8 cellular contexts compared by ENCODE assay signal in genomic region chr4:2962099-2962455, GRCh38. TPM values are rescaled to one million over a fixed set of nuclear protein-coding genes. Genes with fewer than 3 reads are reported as not detected.
DNase-seq lines count a peak whose midpoint lies in the region; ATAC-seq and TF ChIP-seq lines count a peak whose summit lies in the region.

No MANE protein-coding gene starts in this region.

- H3K9me3 ChIP-seq in BLaER1, result no peaks in the 10 kb centered on the region
- no peaks in the 10 kb centered on the region for H3K9me3 ChIP-seq in HEK293 (ENCODE audit: control insufficient read depth, insufficient read depth, low read depth, low read length)
- H3K9me3 ChIP-seq in iPS DF 6.9 (ENCODE audit: control insufficient read depth, insufficient read depth, low read length), result no peaks in the 10 kb centered on the region
- no peaks in the 10 kb centered on the region for H3K9me3 ChIP-seq in aorta (ENCODE audit: control insufficient read depth, low read length)

- H3K36me3 Mint-ChIP-seq in activated CD8-positive, alpha-beta T cell treated with anti-CD3 and anti-CD28 coated beads for 36 hours (ENCODE audit: low read depth), result peaks cover 32% of the 10 kb centered on the region

- POLR2A ChIA-PET in HEK293 (lab: Yijun Ruan, JAX), result interaction anchor here (0.8 to 1.7 kb wide), 2 partner anchors 9 to 75 kb away, joined by 4 to 5 read pairs; no protein-coding TSS in a partner anchor
- POLR2A ChIA-PET in activated CD8-positive, alpha-beta T cell treated with anti-CD3 and anti-CD28 coated beads for 36 hours (lab: Charles Lee), result interaction anchor here (0.6 to 2.2 kb wide), 14 partner anchors 8 to 494 kb away, joined by 3 to 30 read pairs (median 4); partner anchors contain the start of genes HTT and RNF4

- no peak for TF ChIP-seq CTCF in HEK293 (tag by site-specific recombination; IDR thresholded peaks at IDR 0.05)
- TF ChIP-seq CTCF in activated CD8-positive, alpha-beta T cell treated with anti-CD3 and anti-CD28 coated beads for 36 hours (IDR thresholded peaks at IDR 0.05), result peak; percentile 16

- intact Hi-C loops in activated CD8-positive, alpha-beta T cell treated with anti-CD3 and anti-CD28 coated beads for 36 hours (cut with micrococcal nuclease), result loop anchor here (2.0 kb wide), 1 partner anchor 25 kb away; no protein-coding TSS in a partner anchor
- intact Hi-C loops in aorta (cut with DNase I), result loop anchor here in 1 of 2 donors (5.0 to 10.0 kb wide), 2 partner anchors 73 to 200 kb away; no protein-coding TSS in a partner anchor

- H3K4me1 Mint-ChIP-seq in activated CD8-positive, alpha-beta T cell treated with anti-CD3 and anti-CD28 coated beads for 36 hours (ENCODE audit: low read depth), result peaks cover 43% of the 10 kb centered on the region

- H3K27ac Mint-ChIP-seq in activated CD8-positive, alpha-beta T cell treated with anti-CD3 and anti-CD28 coated beads for 36 hours, result peak overlapping the region; percentile 94

- no peaks in the 10 kb centered on the region for H3K27me3 Mint-ChIP-seq in activated CD8-positive, alpha-beta T cell treated with anti-CD3 and anti-CD28 coated beads for 36 hours

- peak overlapping the region; percentile 92 for H3K4me2 ChIP-seq in BLaER1

- peak; percentile 87 for DNase-seq in activated CD8-positive, alpha-beta T cell treated with anti-CD3 and anti-CD28 coated beads for 36 hours
- no peak for DNase-seq in iPS DF 6.9 (ENCODE audit: low read depth, low spot score)
- DNase-seq in stimulated activated CD4-positive, alpha-beta T cell treated with anti-CD3 and anti-CD28 coated beads, Interleukin-4, amount 100 ng/mL, for 24 hours, result peak; percentile 73
- DNase-seq in aorta, result no peak
- DNase-seq in UCSD-AML1 (lab: John Stamatoyannopoulos, UW; ENCODE audit: unreplicated experiment), result no peak
- no peak for DNase-seq in medulla oblongata (ENCODE audit: extremely low spot score)

- peaks cover 27% of the 10 kb centered on the region for H3K4me1 ChIP-seq in BLaER1
- no peaks in the 10 kb centered on the region for H3K4me1 ChIP-seq in HEK293 (ENCODE audit: control insufficient read depth, insufficient read depth, low read length)
- peaks cover 3% of the 10 kb centered on the region; the same call in 1 of the 2 replicates for H3K4me1 ChIP-seq in iPS DF 6.9 (ENCODE audit: control insufficient read depth, insufficient read depth, low read length)
- H3K4me1 ChIP-seq in aorta (ENCODE audit: control insufficient read depth in 1 of 2, insufficient read depth in 2 of 2, low read length in 2 of 2), result no peaks in the 10 kb centered on the region

- peaks cover 32% of the 10 kb centered on the region for H3K36me3 ChIP-seq in BLaER1
- peaks cover 0 to 39% of the 10 kb centered on the region in 2 experiments; a peak in 1 of 3 replicates for H3K36me3 ChIP-seq in HEK293 (ENCODE audit: control insufficient read depth in 2 of 2, insufficient read depth in 1 of 2, low read length in 2 of 2)
- peaks cover 8% of the 10 kb centered on the region; the same call in 1 of the 2 replicates for H3K36me3 ChIP-seq in iPS DF 6.9 (ENCODE audit: control insufficient read depth, insufficient read depth, low read length)
- peaks cover 0 to 3% of the 10 kb centered on the region in 2 donors for H3K36me3 ChIP-seq in aorta (ENCODE audit: control insufficient read depth in 1 of 2, insufficient read depth in 2 of 2, low read length in 1 of 2)

- peak overlapping the region; percentile 82 for H3K4me3 ChIP-seq in BLaER1
- H3K4me3 ChIP-seq in HEK293 (ENCODE audit: low read depth, low read length), result peak overlapping the region; percentile 55
- H3K4me3 ChIP-seq in iPS DF 6.9 (ENCODE audit: low read length), result peak overlapping the region; percentile 65; the same call in 1 of the 2 replicates
- peak overlapping the region in 1 of 2 donors; percentile 40 for H3K4me3 ChIP-seq in aorta (ENCODE audit: low read length in 2 of 2)

- peak; percentile 49 for ATAC-seq in activated CD8-positive, alpha-beta T cell treated with anti-CD3 and anti-CD28 coated beads for 36 hours
- ATAC-seq in aorta (ENCODE audit: low FRiP score), result no peak

- H3K9ac ChIP-seq in BLaER1, result peak overlapping the region; percentile 96

- H3K27ac ChIP-seq in BLaER1 (peak overlapping the region; percentile 94), HEK293 (ENCODE audit: extremely low read depth, low read depth, low read length) (peak overlapping the region; percentile 18; the same call in 1 of the 2 replicates), iPS DF 6.9 (ENCODE audit: low read length) (no peak overlapping the region), aorta (ENCODE audit: low read depth in 1 of 2, low read length in 2 of 2) (no peak overlapping the region)

- CTCF ChIA-PET in HEK293 (lab: Yijun Ruan, JAX), result no interaction called here
- CTCF ChIA-PET in activated CD8-positive, alpha-beta T cell treated with anti-CD3 and anti-CD28 coated beads for 36 hours (lab: Charles Lee), result interaction anchor here (0.6 to 1.9 kb wide), 5 partner anchors 13 to 198 kb away, joined by 3 to 6 read pairs (median 4); no protein-coding TSS in a partner anchor

- no peaks in the 10 kb centered on the region for H3K9me3 Mint-ChIP-seq in activated CD8-positive, alpha-beta T cell treated with anti-CD3 and anti-CD28 coated beads for 36 hours

- H3K4me3 Mint-ChIP-seq in activated CD8-positive, alpha-beta T cell treated with anti-CD3 and anti-CD28 coated beads for 36 hours, result peak overlapping the region; percentile 83

- WGBS in iPS DF 6.9 (ENCODE audit: insufficient coverage, insufficient read length), result no CpG with 5 or more reads among the region's 7 CpGs
- 21 to 27% methylated on average over 7 of the region's 7 CpGs for WGBS in aorta, 2 donors

- H3K27me3 ChIP-seq in BLaER1, result no peaks in the 10 kb centered on the region
- H3K27me3 ChIP-seq in iPS DF 6.9 (ENCODE audit: control insufficient read depth, insufficient read depth, low read length), result no peaks in the 10 kb centered on the region
- H3K27me3 ChIP-seq in aorta (ENCODE audit: control insufficient read depth in 1 of 2, insufficient read depth in 2 of 2, low read length in 1 of 2), result no peaks in the 10 kb centered on the region

- H4K20me1 ChIP-seq in BLaER1, result peaks cover 52% of the 10 kb centered on the region

TF ChIP-seq in HEK293, 187 proteins besides CTCF, POLR2A, EP300 and RAD21:
- TF ChIP-seq, protein P1, sequence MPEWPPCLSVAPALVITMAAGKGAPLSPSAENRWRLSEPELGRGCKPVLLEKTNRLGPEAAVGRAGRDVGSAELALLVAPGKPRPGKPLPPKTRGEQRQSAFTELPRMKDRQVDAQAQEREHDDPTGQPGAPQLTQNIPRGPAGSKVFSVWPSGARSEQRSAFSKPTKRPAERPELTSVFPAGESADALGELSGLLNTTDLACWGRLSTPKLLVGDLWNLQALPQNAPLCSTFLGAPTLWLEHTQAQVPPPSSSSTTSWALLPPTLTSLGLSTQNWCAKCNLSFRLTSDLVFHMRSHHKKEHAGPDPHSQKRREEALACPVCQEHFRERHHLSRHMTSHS (tag by site-specific recombination; IDR thresholded peaks at IDR 0.05), result no peak
- no peak for TF ChIP-seq ZNF175 (tag by site-specific recombination; IDR thresholded peaks at IDR 0.05)
- TF ChIP-seq TCF7L2 (IDR thresholded peaks at IDR 0.05; ENCODE audit: borderline replicate concordance, low read depth, low read length), result no peak
- no peak for TF ChIP-seq ZSCAN30 (tag by site-specific recombination; IDR thresholded peaks at IDR 0.05)
- TF ChIP-seq ZNF830 (tag by site-specific recombination; IDR thresholded peaks at IDR 0.05; ENCODE audit: low read depth), result no peak
- TF ChIP-seq HOXD13 (CRISPR knock-in tag; IDR thresholded peaks at IDR 0.05; ENCODE audit: borderline replicate concordance), result no peak
- TF ChIP-seq ZNF324 (tag by site-specific recombination; IDR thresholded peaks at IDR 0.05), result no peak
- TF ChIP-seq ZNF48 (tag by site-specific recombination; IDR thresholded peaks at IDR 0.05), result no peak

RNA-seq across cellular contexts. Expression of gene NOP14, which starts 1.1 kb away (rescaled TPM):
- 10 to 100 TPM; 76.8 to 77.3 TPM for total RNA-seq in activated CD8-positive, alpha-beta T cell treated with anti-CD3 and anti-CD28 coated beads for 36 hours
- 10 to 100 TPM; 15.0 to 15.5 TPM for total RNA-seq in aorta
- 1 to 10 TPM; 8.0 to 8.5 TPM for polyA plus RNA-seq in aorta

RNA-seq across cellular contexts. Expression of gene GRK4, which starts 1.3 kb away (rescaled TPM):
- total RNA-seq in activated CD8-positive, alpha-beta T cell treated with anti-CD3 and anti-CD28 coated beads for 36 hours, result 1 to 10 TPM; 2.8 to 3.0 TPM
- 10 to 100 TPM in 1 of 2 donors, 1 to 10 TPM in 1; 3.6 to 10.3 TPM for total RNA-seq in aorta
- polyA plus RNA-seq in aorta, result 10 to 100 TPM in 1 of 2 donors, 1 to 10 TPM in 1; 4.1 to 10.8 TPM

Comparison
In these comparisons a context has a peak if more than half of its experiments do, and no peak if none do; other contexts are left out.
1. H3K27ac ChIP-seq: peak in BLaER1 (single experiment) and HEK293 (single experiment); none in iPS DF 6.9 (single experiment) and aorta (0 of 2).
2. DNase-seq: peak in activated CD8-positive, alpha-beta T cell treated with anti-CD3 and anti-CD28 coated beads for 36 hours (single experiment) and stimulated activated CD4-positive, alpha-beta T cell treated with anti-CD3 and anti-CD28 coated beads, Interleukin-4, amount 100 ng/mL, for 24 hours (single experiment); none in iPS DF 6.9 (single experiment), aorta (0 of 2), UCSD-AML1 (single experiment) and medulla oblongata (single experiment).
3. RNA of gene NOP14, which starts 1.1 kb away (total RNA-seq): 76.8 to 77.3 TPM in activated CD8-positive, alpha-beta T cell treated with anti-CD3 and anti-CD28 coated beads for 36 hours; 15.0 to 15.5 TPM in aorta; every median in the first group is over 4 times any median in the second.